ENCODE assay signal across 9 cellular contexts in the genomic region with DNA sequence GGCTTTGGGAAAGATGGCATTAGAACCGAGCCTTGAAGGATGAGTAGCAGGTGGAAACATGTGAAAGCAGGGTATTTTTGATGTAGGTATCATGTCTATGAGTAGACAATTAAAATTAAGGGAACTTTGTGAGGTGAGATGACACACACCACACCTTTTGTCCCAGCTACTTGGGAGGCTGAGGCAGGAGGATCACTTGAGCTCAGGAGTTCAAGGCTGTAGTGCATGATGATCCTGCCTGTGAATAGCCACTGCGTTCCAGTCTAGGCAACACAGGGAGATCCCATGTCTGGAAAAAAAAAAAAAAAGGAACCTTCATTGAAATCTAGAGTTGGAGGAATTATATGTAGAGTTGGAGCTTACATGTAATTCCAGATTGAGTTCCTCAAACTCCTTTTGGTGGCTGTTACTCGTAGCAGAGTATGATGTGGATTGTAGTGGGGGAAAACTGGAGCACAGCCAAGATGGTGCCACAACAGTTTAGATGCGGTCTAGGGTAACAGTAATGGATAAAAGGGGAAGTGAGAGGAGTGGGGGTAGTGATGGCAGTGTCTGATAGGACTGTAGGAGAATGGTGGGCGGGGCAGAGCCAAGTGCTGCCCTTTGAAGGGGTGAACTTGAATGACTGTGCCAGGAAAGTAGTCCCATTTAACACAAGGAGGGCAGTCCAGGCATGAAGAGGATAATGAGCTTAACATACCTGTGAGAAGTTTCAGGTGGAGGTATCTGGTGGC. TPM values are rescaled to one million over a fixed set of nuclear protein-coding genes. Genes with fewer than 3 reads are reported as not detected.
DNase-seq lines count a peak whose midpoint lies in the region; ATAC-seq and TF ChIP-seq lines count a peak whose summit lies in the region.
"Had no signal": no experiment of that assay in that cellular context is flagged by ENCODE, and none has a peak within 500 bp of the region (broad histone marks: within the 10 kb centered on the region; RNA-seq: fewer than 3 reads in every experiment).

No MANE protein-coding gene starts in this region.

- intact Hi-C loops in dorsolateral prefrontal cortex (cut with DNase I), result no loop called here

- TF ChIP-seq CTCF in GM10266 (IDR thresholded peaks at IDR 0.05; ENCODE audit: control insufficient read depth, insufficient read depth, low read depth, missing control alignments) (no peak), endodermal cell (conservative IDR thresholded peaks at IDR 0.05) (no peak), dorsolateral prefrontal cortex (IDR thresholded peaks at IDR 0.05 in 54 of 56, conservative IDR thresholded peaks at IDR 0.05 in 2 of 56; ENCODE audit: low read depth in 1 of 56, partially characterized antibody in 56 of 56) (no peak)

- H3K4me3 ChIP-seq in endodermal cell (ENCODE audit: low read length) (peak overlapping the region; percentile 32), dorsolateral prefrontal cortex (no peak overlapping the region)

- no peaks in the 10 kb centered on the region for H3K27me3 Mint-ChIP-seq in endodermal cell (ENCODE audit: insufficient read depth)

- 85 to 100% methylated on average over 3 to 5 of the region's 5 CpGs for WGBS in endodermal cell (ENCODE audit: insufficient coverage in 1 of 2, insufficient read length in 1 of 2), 2 experiments

- no peak overlapping the region for H3K9ac ChIP-seq in endodermal cell (ENCODE audit: extremely low read depth, low read length, poor library complexity, severe bottlenecking)

- H3K36me3 Mint-ChIP-seq in endodermal cell (ENCODE audit: low read depth), result no peaks in the 10 kb centered on the region

- no peaks in the 10 kb centered on the region for H3K9me3 ChIP-seq in endodermal cell (ENCODE audit: control insufficient read depth, low read length)

- no peaks in the 10 kb centered on the region for H3K4me1 ChIP-seq in endodermal cell (ENCODE audit: control insufficient read depth, insufficient read depth, low read length)

- peaks cover 5% of the 10 kb centered on the region for H3K36me3 ChIP-seq in endodermal cell (ENCODE audit: control insufficient read depth, insufficient read depth, low read length)
- H3K36me3 ChIP-seq: WERI-Rb-1 had no signal

- H3K4me1 Mint-ChIP-seq in endodermal cell, result peaks cover 45% of the 10 kb centered on the region

- H3K27me3 ChIP-seq in endodermal cell (ENCODE audit: control insufficient read depth, insufficient read depth, low read length, poor library complexity, severe bottlenecking), result no peaks in the 10 kb centered on the region
- no peaks in the 10 kb centered on the region for H3K27me3 ChIP-seq in dorsolateral prefrontal cortex

- no peak overlapping the region for H3K27ac ChIP-seq in endodermal cell (ENCODE audit: low read depth, low read length)
- no peak overlapping the region for H3K27ac ChIP-seq in dorsolateral prefrontal cortex
- H3K27ac ChIP-seq: WERI-Rb-1 had no signal

- H3K4me3 Mint-ChIP-seq in endodermal cell, result no peak overlapping the region

- peak; percentile 29 for DNase-seq in GM10266 (ENCODE audit: extremely low spot score)
- peak; percentile 84 for DNase-seq in endodermal cell
- DNase-seq in dorsolateral prefrontal cortex, result no peak
- no peak for DNase-seq in RKO (ENCODE audit: low spot score)
- no peak for DNase-seq in NCI-H526 (lab: John Stamatoyannopoulos, UW)
- DNase-seq: WERI-Rb-1 had no signal

- H3K9me3 Mint-ChIP-seq in endodermal cell, result no peaks in the 10 kb centered on the region

- peak; percentile 81 for ATAC-seq in GM21528 (IDR thresholded peaks at IDR 0.05; ENCODE audit: low FRiP score, unreplicated experiment)
- peak; percentile 76 for ATAC-seq in HG03565 (IDR thresholded peaks at IDR 0.05; ENCODE audit: unreplicated experiment)
- ATAC-seq in GM19467 (IDR thresholded peaks at IDR 0.05; ENCODE audit: unreplicated experiment), result no peak

- H3K27ac Mint-ChIP-seq in endodermal cell, result peak overlapping the region; percentile 59

RNA-seq across cellular contexts. Expression of a gene that starts 17.4 kb away (rescaled TPM):
- total RNA-seq in endodermal cell (100 to 1,000 TPM; 118 to 139 TPM), dorsolateral prefrontal cortex (100 to 1,000 TPM in 1 of 120 experiments, 10 to 100 TPM in 119; 27.3 to 168 (median 54.4) TPM)
- 30.0 TPM for polyA plus RNA-seq in endodermal cell (2013, experiment 1 of 2)
- polyA plus RNA-seq in endodermal cell (2013, experiment 2 of 2), result 25.2 TPM

Comparison
In these comparisons a context has a peak if more than half of its experiments do, and no peak if none do; other contexts are left out.
1. DNase-seq: peak in GM10266 (single experiment) and endodermal cell (single experiment); none in dorsolateral prefrontal cortex (0 of 10), RKO (single experiment) and NCI-H526 (0 of 2).